Comparison of ENCODE assay signal across 14 cellular contexts in genomic region chr11:121246769-121247035, GRCh38. TPM values are rescaled to one million over a fixed set of nuclear protein-coding genes. Genes with fewer than 3 reads are reported as not detected.
DNase-seq lines count a peak whose midpoint lies in the region; ATAC-seq, FAIRE-seq and TF ChIP-seq lines count a peak whose summit lies in the region.
"Had no signal": no experiment of that assay in that cellular context is flagged by ENCODE, and none has a peak within 500 bp of the region (broad histone marks: within the 10 kb centered on the region; RNA-seq: fewer than 3 reads in every experiment).

No MANE protein-coding gene starts in this region.

- peaks cover 0 to 3% of the 10 kb centered on the region in 2 experiments; a peak in 1 of 5 replicates for H3K9me3 Mint-ChIP-seq in H9
- H3K9me3 Mint-ChIP-seq: CD14-positive monocyte; CD8-positive, alpha-beta T cell had no signal

- no peak overlapping the region for H4K8ac ChIP-seq in H9 (replicated peaks; ENCODE audit: insufficient read length, low read depth, low read length)
- H4K8ac ChIP-seq in H1 (ENCODE audit: extremely low read depth, insufficient read depth, low read length) = no peak overlapping the region
- H4K8ac ChIP-seq in trophoblast cell (ENCODE audit: low read depth, low read length) = no peak overlapping the region

- H3K14ac ChIP-seq in H9 (ENCODE audit: insufficient read depth, low read length) = no peak overlapping the region
- no peak overlapping the region for H3K14ac ChIP-seq in H1 (ENCODE audit: insufficient read length)
- H3K14ac ChIP-seq in trophoblast cell (ENCODE audit: low read length) = peak overlapping the region; percentile 14

- no peaks in the 10 kb centered on the region for H3K27me3 Mint-ChIP-seq in H9 (ENCODE audit: low read depth)

- H3T11ph ChIP-seq in H9 (ENCODE audit: low read length) = no peak overlapping the region

- H3K18ac ChIP-seq in H9 (ENCODE audit: insufficient read length, low read depth, low read length) (no peak overlapping the region), H1 (ENCODE audit: extremely low read depth, low read length) (0 out of 2 replicates have a peak overlapping the region, but pooled peaks have one; percentile 41), trophoblast cell (ENCODE audit: low read length) (no peak overlapping the region)

- H3K27ac ChIP-seq in H9 (ENCODE audit: insufficient read length, low read depth, low read length) (no peak overlapping the region), HUES48 (ENCODE audit: low read depth, low read length) (peak overlapping the region; percentile 59), H1 (ENCODE audit: low read depth, low read length) (no peak overlapping the region), trophoblast cell (ENCODE audit: low read depth, low read length) (no peak overlapping the region), esophagus muscularis mucosa (replicated peaks in 1 of 4) (no peak overlapping the region), foreskin keratinocyte (no peak overlapping the region), left lung (no peak overlapping the region)

- no peaks in the 10 kb centered on the region for H3K36me3 Mint-ChIP-seq in H9 (ENCODE audit: insufficient read depth in 1 of 3, low read depth in 3 of 3)
- H3K36me3 Mint-ChIP-seq: CD14-positive monocyte; CD8-positive, alpha-beta T cell had no signal

- TF ChIP-seq CTCF in H9 (conservative IDR thresholded peaks at IDR 0.05) = no peak
- TF ChIP-seq CTCF in H1 (IDR thresholded peaks at IDR 0.05; ENCODE audit: control extremely low read depth in 1 of 3, insufficient read depth in 1 of 3, low read depth in 1 of 3, low read length in 3 of 3) = no peak
- no peak for TF ChIP-seq CTCF in esophagus muscularis mucosa (IDR thresholded peaks at IDR 0.05)
- no peak for TF ChIP-seq CTCF in foreskin keratinocyte (conservative IDR thresholded peaks at IDR 0.05)
- no peak for TF ChIP-seq CTCF in left lung (IDR thresholded peaks at IDR 0.05)

- H2BK120ac ChIP-seq in H9 (ENCODE audit: low read depth, low read length, poor library complexity, severe bottlenecking) (no peak overlapping the region), H1 (replicated peaks; ENCODE audit: low read depth, low read length) (no peak overlapping the region), trophoblast cell (ENCODE audit: insufficient read depth, low read length, poor library complexity) (no peak overlapping the region)

- no peak for TF ChIP-seq EP300 in H1 (IDR thresholded peaks at IDR 0.05; ENCODE audit: borderline replicate concordance in 1 of 2, low read depth in 2 of 2, low read length in 2 of 2)
- TF ChIP-seq EP300 in esophagus muscularis mucosa (IDR thresholded peaks at IDR 0.05) = no peak

- H3K4ac ChIP-seq in H9 (ENCODE audit: low read depth, low read length) = no peak overlapping the region
- H3K4ac ChIP-seq in H1 (replicated peaks; ENCODE audit: insufficient read length, low read depth, low read length) = no peak overlapping the region
- no peak overlapping the region for H3K4ac ChIP-seq in trophoblast cell (ENCODE audit: low read depth, low read length)

- H3K4me1 ChIP-seq in H9 (ENCODE audit: insufficient read depth, low read length) = no peaks in the 10 kb centered on the region
- H3K4me1 ChIP-seq in HUES48 (ENCODE audit: control insufficient read depth, insufficient read depth, low read length) = peaks cover 23% of the 10 kb centered on the region
- H3K4me1 ChIP-seq in H1 (replicated peaks in 1 of 4; ENCODE audit: control insufficient read depth in 3 of 4, insufficient read depth in 4 of 4, low read length in 3 of 4) = peaks cover 2 to 12% (median 8%) of the 10 kb centered on the region in 4 experiments
- peaks cover 5 to 11% of the 10 kb centered on the region in 2 experiments for H3K4me1 ChIP-seq in trophoblast cell (ENCODE audit: control insufficient read depth in 1 of 2, insufficient read depth in 2 of 2, low read length in 2 of 2)
- H3K4me1 ChIP-seq in esophagus muscularis mucosa = peaks cover 0 to 8% (median 0%) of the 10 kb centered on the region in 4 donors
- H3K4me1 ChIP-seq in foreskin keratinocyte = no peaks in the 10 kb centered on the region
- H3K4me1 ChIP-seq in left lung = peaks cover 0 to 3% of the 10 kb centered on the region in 2 donors

- H3K23ac ChIP-seq in H9 (ENCODE audit: insufficient read length, low read depth, low read length) = no peak overlapping the region
- no peak overlapping the region for H3K23ac ChIP-seq in H1 (ENCODE audit: insufficient read length)
- no peak overlapping the region for H3K23ac ChIP-seq in trophoblast cell (ENCODE audit: low read length)

- intact Hi-C loops in esophagus muscularis mucosa (cut with DNase I) = no loop called here
- intact Hi-C loops in left lung (cut with DNase I) = no loop called here

- CTCF ChIA-PET in H1 (lab: Charles Lee; ENCODE audit: partially characterized antibody) = interaction anchor here (0.8 to 2.9 kb wide), 11 partner anchors 9 to 345 kb away, joined by 3 to 12 read pairs (median 4); no protein-coding TSS in a partner anchor

- no peak for TF ChIP-seq RAD21 in H1 (IDR thresholded peaks at IDR 0.05 in 1 of 2, conservative IDR thresholded peaks at IDR 0.05 in 1 of 2; ENCODE audit: low read depth in 2 of 2, low read length in 2 of 2)

- H3K36me3 ChIP-seq in HUES48 (ENCODE audit: control insufficient read depth, insufficient read depth, low read length) = no peaks in the 10 kb centered on the region
- no peaks in the 10 kb centered on the region for H3K36me3 ChIP-seq in H1 (ENCODE audit: control insufficient read depth in 2 of 4, insufficient read depth in 4 of 4, low read length in 3 of 4)
- H3K36me3 ChIP-seq in trophoblast cell (ENCODE audit: control insufficient read depth in 1 of 2, insufficient read depth in 2 of 2, low read length in 2 of 2) = no peaks in the 10 kb centered on the region
- H3K36me3 ChIP-seq in esophagus muscularis mucosa = no peaks in the 10 kb centered on the region
- H3K36me3 ChIP-seq in left lung = no peaks in the 10 kb centered on the region

- H3K4me3 ChIP-seq in HUES48 (ENCODE audit: low read depth, low read length) = no peak overlapping the region
- no peak overlapping the region for H3K4me3 ChIP-seq in H1 (ENCODE audit: extremely low read depth in 1 of 4, insufficient read depth in 2 of 4, low read depth in 3 of 4, low read length in 4 of 4)
- H3K4me3 ChIP-seq in trophoblast cell (ENCODE audit: low read depth, low read length) = no peak overlapping the region
- H3K4me3 ChIP-seq in esophagus muscularis mucosa = no peak overlapping the region
- H3K4me3 ChIP-seq in left lung = no peak overlapping the region

- TF ChIP-seq POLR2A in H1 (IDR thresholded peaks at IDR 0.05; ENCODE audit: control extremely low read depth in 1 of 2, low read depth in 2 of 2, low read length in 2 of 2) (no peak), esophagus muscularis mucosa (IDR thresholded peaks at IDR 0.05; ENCODE audit: low read depth) (no peak)

- H3K27ac Mint-ChIP-seq in H9 = no peak overlapping the region; a peak in 1 of 7 replicates
- H3K27ac Mint-ChIP-seq: CD14-positive monocyte; CD8-positive, alpha-beta T cell had no signal

- no peak overlapping the region for H3K4me2 ChIP-seq in H9 (ENCODE audit: insufficient read depth, insufficient read length, low read length)
- H3K4me2 ChIP-seq in H1 (ENCODE audit: insufficient read depth in 1 of 2, low read depth in 2 of 2, low read length in 2 of 2) = no peak overlapping the region
- H3K4me2 ChIP-seq in trophoblast cell (ENCODE audit: low read length) = no peak overlapping the region

- H4K20me1 ChIP-seq in H9 (ENCODE audit: control insufficient read depth, insufficient read depth, insufficient read length) (no peaks in the 10 kb centered on the region), H1 (replicated peaks in 1 of 2; ENCODE audit: control insufficient read depth in 1 of 2, insufficient read depth in 2 of 2, low read length in 2 of 2) (no peaks in the 10 kb centered on the region)

- H2AFZ ChIP-seq in H9 (ENCODE audit: low read length) = no peak overlapping the region
- H2AFZ ChIP-seq in H1 (ENCODE audit: low read length) = no peak overlapping the region
- no peak overlapping the region for H2AFZ ChIP-seq in trophoblast cell (ENCODE audit: insufficient read depth, low read length, poor library complexity)

- H3K4me1 Mint-ChIP-seq in H9 = peaks cover 39 to 44% of the 10 kb centered on the region in 2 experiments

- H4K12ac ChIP-seq in trophoblast cell (ENCODE audit: low read depth, low read length) = no peak overlapping the region

- H2BK5ac ChIP-seq in H9 (ENCODE audit: insufficient read length, low read length) = no peak overlapping the region
- no peak overlapping the region for H2BK5ac ChIP-seq in H1 (ENCODE audit: low read depth, low read length)
- H2BK5ac ChIP-seq in trophoblast cell (ENCODE audit: low read depth, low read length, poor library complexity) = no peak overlapping the region

- DNase-seq in H9 (peak; percentile 51), H1 (ENCODE audit: low read depth in 1 of 2, low spot score in 2 of 2) (no peak), trophoblast cell (no peak), esophagus muscularis mucosa (ENCODE audit: extremely low spot score) (no peak), foreskin keratinocyte (no peak), left lung (no peak)
- DNase-seq: CD8-positive, alpha-beta T cell; COR-L47; DND-41; GDM1 had no signal

- H3K27me3 ChIP-seq in H9 (ENCODE audit: insufficient read depth, low read length) (no peaks in the 10 kb centered on the region), HUES48 (ENCODE audit: control insufficient read depth, insufficient read depth, low read length) (0 out of 2 replicates have a peak, but pooled peaks cover 3% of the 10 kb centered on the region), H1 (replicated peaks in 1 of 4; ENCODE audit: control insufficient read depth in 3 of 4, extremely low read depth in 1 of 4, insufficient read depth in 3 of 4, low read length in 3 of 4) (no peaks in the 10 kb centered on the region), trophoblast cell (ENCODE audit: insufficient read depth, low read length) (no peaks in the 10 kb centered on the region), esophagus muscularis mucosa (peaks cover 0 to 2% (median 0%) of the 10 kb centered on the region in 4 donors), foreskin keratinocyte (no peaks in the 10 kb centered on the region), left lung (no peaks in the 10 kb centered on the region)

- ATAC-seq in foreskin keratinocyte = no peak
- ATAC-seq in left lung = no peak
- ATAC-seq: CD8-positive, alpha-beta T cell had no signal

- POLR2A ChIA-PET in H1 (lab: Charles Lee; ENCODE audit: partially characterized antibody) = no interaction called here

- H3K56ac ChIP-seq in H9 (ENCODE audit: insufficient read length, low read depth, low read length) (no peak overlapping the region), H1 (replicated peaks; ENCODE audit: insufficient read length, low read depth, low read length) (no peak overlapping the region)

- H4K91ac ChIP-seq in H9 (ENCODE audit: insufficient read length, low read depth, low read length) (no peak overlapping the region), H1 (replicated peaks; ENCODE audit: insufficient read length, low read length) (no peak overlapping the region), trophoblast cell (ENCODE audit: low read depth, low read length) (peak overlapping the region; percentile 50)

- H2AK5ac ChIP-seq in H9 (ENCODE audit: insufficient read length, low read length) (no peak overlapping the region), H1 (ENCODE audit: low read depth, low read length) (no peak overlapping the region), trophoblast cell (ENCODE audit: low read length) (no peak overlapping the region)

- no peak overlapping the region for H2BK12ac ChIP-seq in H9 (ENCODE audit: insufficient read length, low read depth, low read length)
- no peak overlapping the region; the same call in 1 of the 2 replicates for H2BK12ac ChIP-seq in H1 (ENCODE audit: low read depth, low read length)
- H2BK12ac ChIP-seq in trophoblast cell (ENCODE audit: low read length) = peak overlapping the region; percentile 62

- no peak overlapping the region for H3K4me3 Mint-ChIP-seq in H9
- H3K4me3 Mint-ChIP-seq: CD14-positive monocyte; CD8-positive, alpha-beta T cell had no signal

- H3K9ac ChIP-seq in H9 (ENCODE audit: extremely low read depth, insufficient read length, low read length) = no peak overlapping the region
- no peak overlapping the region for H3K9ac ChIP-seq in HUES48 (ENCODE audit: low read depth, low read length)
- no peak overlapping the region for H3K9ac ChIP-seq in H1 (replicated peaks in 1 of 4; ENCODE audit: extremely low read depth in 1 of 4, low read depth in 3 of 4, low read length in 3 of 4)
- H3K9ac ChIP-seq in trophoblast cell (ENCODE audit: low read length) = no peak overlapping the region

- no peaks in the 10 kb centered on the region for H3K79me1 ChIP-seq in H9 (ENCODE audit: insufficient read depth, low read depth, low read length, poor library complexity, severe bottlenecking)
- no peaks in the 10 kb centered on the region for H3K79me1 ChIP-seq in H1 (ENCODE audit: low read depth, low read length)
- peaks cover 15% of the 10 kb centered on the region for H3K79me1 ChIP-seq in trophoblast cell (ENCODE audit: low read length)

- WGBS in H9 (ENCODE audit: extremely low coverage, insufficient read length, low lambda C conversion rate) = no CpG with 5 or more reads among the region's 3 CpGs
- WGBS in H1 (ENCODE audit: extremely low coverage in 1 of 2, insufficient coverage in 1 of 2, insufficient read length in 1 of 2, insufficient replicate concordance in 2 of 2, low coverage in 1 of 2, low lambda C conversion rate in 2 of 2, missing lambda C conversion rate in 1 of 2), 2 experiments = 62% methylated on average over 3 of the region's 3 CpGs; no CpG with 5 or more reads in 1 of the 2 experiments
- no CpG with 5 or more reads among the region's 3 CpGs for WGBS in trophoblast cell (ENCODE audit: extremely low coverage, insufficient coverage, insufficient read length)
- WGBS in esophagus muscularis mucosa = 90% methylated on average over 2 of the region's 3 CpGs

- no peak for FAIRE-seq in H1 (lab: Jason Lieb, UNC)
- FAIRE-seq: GM12892, GM19239 had no signal

- H4K5ac ChIP-seq in H9 (ENCODE audit: insufficient read length, low read depth, low read length) (no peak overlapping the region), H1 (ENCODE audit: insufficient read length, low read depth, low read length) (no peak overlapping the region)

- H3K79me2 ChIP-seq in H9 (ENCODE audit: insufficient read depth, low read length) (no peaks in the 10 kb centered on the region), H1 (ENCODE audit: control insufficient read depth in 1 of 2, insufficient read depth in 2 of 2, low read length in 2 of 2) (no peaks in the 10 kb centered on the region), trophoblast cell (ENCODE audit: control insufficient read depth, insufficient read depth, low read length, poor library complexity) (peaks cover 3% of the 10 kb centered on the region)

- H3K9me3 ChIP-seq in H9 (ENCODE audit: control insufficient read depth, low read depth, low read length) (no peaks in the 10 kb centered on the region), HUES48 (ENCODE audit: control insufficient read depth, insufficient read depth, low read length) (no peaks in the 10 kb centered on the region), H1 (ENCODE audit: insufficient read depth in 2 of 2, low read depth in 1 of 2, low read length in 1 of 2) (no peaks in the 10 kb centered on the region), trophoblast cell (ENCODE audit: insufficient read depth, low read depth, low read length) (no peaks in the 10 kb centered on the region), esophagus muscularis mucosa (no peaks in the 10 kb centered on the region), left lung (no peaks in the 10 kb centered on the region)

- H3K23me2 ChIP-seq in H9 (ENCODE audit: insufficient read length, low read depth, low read length, poor library complexity, severe bottlenecking) (no peaks in the 10 kb centered on the region), H1 (ENCODE audit: low read depth, low read length) (no peaks in the 10 kb centered on the region)

- no peak overlapping the region for H2BK20ac ChIP-seq in H9 (ENCODE audit: low read depth, low read length, poor library complexity, severe bottlenecking)
- H2BK20ac ChIP-seq in H1 (ENCODE audit: low read length) = no peak overlapping the region; the same call in 1 of the 2 replicates

- H2BK15ac ChIP-seq in H9 (ENCODE audit: low read depth, low read length) = no peak overlapping the region
- H2BK15ac ChIP-seq in H1 (ENCODE audit: low read length) = no peak overlapping the region

RNA-seq across cellular contexts. Expression of gene SC5D, which starts 45.9 kb away (rescaled TPM):
- total RNA-seq in H9 (2021) (90.4 and 92.0 TPM in 2 replicates), esophagus muscularis mucosa (10 to 100 TPM; 18.5 to 23.7 (median 20.6) TPM), foreskin keratinocyte (77.0 and 89.2 TPM in 2 replicates), left lung (10 to 100 TPM; 60.4 to 79.1 TPM)
- 71.4 and 73.9 TPM in 2 replicates for total RNA-seq in H1 (2021; fragmentation: NEBNext Ultra II Directional; extraction: Animal tissue kit (Norgen Biotek cat#: 25700))
- polyA plus RNA-seq in H1 (2011; rRNA removed) (44.7 and 90.3 TPM in 2 replicates), foreskin keratinocyte (38.7 and 53.9 TPM in 2 replicates)
- 75.4 TPM for polyA plus RNA-seq in H1 (2011; cell fraction: cytosol; rRNA removed)
- 92.3 TPM for polyA plus RNA-seq in H1 (2011; cell fraction: nucleus; rRNA removed)
- 69.2 to 167 TPM (median 86.3 TPM) in 4 replicates for polyA plus RNA-seq in H1 (2012, experiment 1 of 2)
- 14.1 TPM for polyA plus RNA-seq in H1 (2012, experiment 2 of 2)
- 208 TPM for polyA plus RNA-seq in H1 (2013, experiment 1 of 2)
- 224 TPM for polyA plus RNA-seq in H1 (2013, experiment 2 of 2)
- polyA minus RNA-seq in H1 (2011; rRNA and poly(A)+ RNA removed) = 183 and 296 TPM in 2 replicates
- 105 TPM for polyA minus RNA-seq in H1 (2011; cell fraction: cytosol; rRNA and poly(A)+ RNA removed)
- 174 TPM for polyA minus RNA-seq in H1 (2011; cell fraction: nucleus; rRNA and poly(A)+ RNA removed)
- 230 and 232 TPM in 2 replicates for polyA plus RNA-seq in trophoblast cell (2013)
